ENCODE assay signal across 18 cellular contexts in genomic region chr2:2877427-2877826, GRCh38.
"Had no signal": no experiment of that assay in that cellular context is flagged by ENCODE, and none has a peak within 500 bp of the region (broad histone marks: within the 10 kb centered on the region; RNA-seq: fewer than 3 reads in every experiment).

No MANE protein-coding gene starts in this region.

- ATAC-seq: activated CD8-positive, alpha-beta T cell treated with anti-CD3 and anti-CD28 coated beads for 36 hours; activated naive CD8-positive, alpha-beta T cell treated with anti-CD3 and anti-CD28 coated beads, Interleukin-2, amount 50 U/mL, for 24 hours; gastrocnemius medialis; stimulated activated naive CD8-positive, alpha-beta T cell treated with anti-CD3 and anti-CD28 coated beads, Interleukin-15, Interleukin-2, amounts not matched to agents 100 U/mL and 50 U/mL, for 24 hours had no signal

- H3K27me3 ChIP-seq: colonic mucosa, gastrocnemius medialis, neutrophil, sigmoid colon, suprapubic skin, upper lobe of left lung had no signal

- H3K4me3 ChIP-seq: colonic mucosa, gastrocnemius medialis, sigmoid colon, suprapubic skin, upper lobe of left lung had no signal

- H3K4me1 ChIP-seq: colonic mucosa, gastrocnemius medialis, sigmoid colon, suprapubic skin, upper lobe of left lung had no signal

- FAIRE-seq: astrocyte, kidney had no signal

- H3K27ac Mint-ChIP-seq: activated CD8-positive, alpha-beta T cell treated with anti-CD3 and anti-CD28 coated beads for 36 hours; activated naive CD8-positive, alpha-beta T cell treated with anti-CD3 and anti-CD28 coated beads, Interleukin-2, amount 50 U/mL, for 24 hours; activated T-helper 1 cell treated with anti-CD3 and anti-CD28 coated beads, Interleukin-12 subunit alpha, Interleukin-12 subunit beta, Interleukin-2, Interleukin-4 antibody, amounts not matched to agents 30 ng/mL and 10 ng/mL and 1 ng/mL, durations not matched to agents 14 hours and 24 hours and 36 hours had no signal

- DNase-seq: activated CD8-positive, alpha-beta T cell treated with anti-CD3 and anti-CD28 coated beads for 36 hours; activated naive CD4-positive, alpha-beta T cell; activated naive CD8-positive, alpha-beta T cell treated with anti-CD3 and anti-CD28 coated beads, Interleukin-2, amount 50 U/mL, for 24 hours; colonic mucosa; effector memory CD4-positive, alpha-beta T cell; gastrocnemius medialis; kidney; sigmoid colon; stimulated activated CD4-positive, alpha-beta T cell treated with anti-CD3 and anti-CD28 coated beads, Interleukin-2, amount 100 ng/mL, for 24 hours; stimulated activated naive CD8-positive, alpha-beta T cell treated with anti-CD3 and anti-CD28 coated beads, Interleukin-15, Interleukin-2, amounts not matched to agents 100 U/mL and 50 U/mL, for 24 hours; T-helper 1 cell; upper lobe of left lung had no signal

- H3K9me3 ChIP-seq: colonic mucosa, gastrocnemius medialis, neutrophil, sigmoid colon, suprapubic skin, upper lobe of left lung had no signal

- H3K27me3 Mint-ChIP-seq: activated CD8-positive, alpha-beta T cell treated with anti-CD3 and anti-CD28 coated beads for 36 hours; activated naive CD8-positive, alpha-beta T cell treated with anti-CD3 and anti-CD28 coated beads, Interleukin-2, amount 50 U/mL, for 24 hours had no signal

- H3K27ac ChIP-seq: colonic mucosa, epithelial cell of prostate, gastrocnemius medialis, neutrophil, sigmoid colon, suprapubic skin, upper lobe of left lung, VCaP had no signal

- H3K4me3 Mint-ChIP-seq: activated CD8-positive, alpha-beta T cell treated with anti-CD3 and anti-CD28 coated beads for 36 hours; activated naive CD8-positive, alpha-beta T cell treated with anti-CD3 and anti-CD28 coated beads, Interleukin-2, amount 50 U/mL, for 24 hours; activated T-helper 1 cell treated with anti-CD3 and anti-CD28 coated beads, Interleukin-12 subunit alpha, Interleukin-12 subunit beta, Interleukin-2, Interleukin-4 antibody, amounts not matched to agents 30 ng/mL and 10 ng/mL and 1 ng/mL, durations not matched to agents 14 hours and 24 hours and 36 hours had no signal

- H3K9me3 Mint-ChIP-seq: activated T-helper 1 cell treated with anti-CD3 and anti-CD28 coated beads, Interleukin-12 subunit alpha, Interleukin-12 subunit beta, Interleukin-2, Interleukin-4 antibody, amounts not matched to agents 30 ng/mL and 10 ng/mL and 1 ng/mL, durations not matched to agents 14 hours and 24 hours and 36 hours had no signal

- H3K36me3 ChIP-seq: colonic mucosa, gastrocnemius medialis, neutrophil, sigmoid colon, suprapubic skin, upper lobe of left lung had no signal
